ENCODE assay signal across 2 cellular contexts in genomic region chr10:123021517-123021916, GRCh38.
TF ChIP-seq lines count a peak whose summit lies in the region.

No MANE protein-coding gene starts in this region.

TF ChIP-seq in HepG2, 621 proteins besides CTCF, POLR2A, EP300 and RAD21 (continues in another document):
- 0 out of 2 replicates have a peak, but pooled peaks have one; percentile 32 for TF ChIP-seq RARA (CRISPR knock-in tag; IDR thresholded peaks at IDR 0.05)
- 0 out of 2 replicates have a peak, but pooled peaks have one; percentile 8 for TF ChIP-seq ISL2 (CRISPR knock-in tag; IDR thresholded peaks at IDR 0.05)
- no peak for TF ChIP-seq GLMP (CRISPR knock-in tag; IDR thresholded peaks at IDR 0.05; ENCODE audit: borderline replicate concordance)
- no peak for TF ChIP-seq SMARCE1 (IDR thresholded peaks at IDR 0.05; ENCODE audit: borderline replicate concordance)
- peak; percentile 22; the same call in 1 of the 2 replicates for TF ChIP-seq SAP130 (CRISPR knock-in tag; IDR thresholded peaks at IDR 0.05; ENCODE audit: low read depth)
- peak; percentile 25 for TF ChIP-seq CREM (IDR thresholded peaks at IDR 0.05)
- TF ChIP-seq CREM (CRISPR knock-in tag; IDR thresholded peaks at IDR 0.05) = no peak
- peak; percentile 28; the same call in 1 of the 2 replicates for TF ChIP-seq SMC3 (IDR thresholded peaks at IDR 0.05; ENCODE audit: low read length)
- TF ChIP-seq SALL1 (CRISPR knock-in tag; IDR thresholded peaks at IDR 0.05) = peak; percentile 16; the same call in 1 of the 2 replicates
- no peak for TF ChIP-seq SKI (IDR thresholded peaks at IDR 0.05; ENCODE audit: partially characterized antibody)
- TF ChIP-seq ARID3A (IDR thresholded peaks at IDR 0.05; ENCODE audit: low read depth, low read length) = peak; percentile 70
- peak; percentile 20; the same call in 1 of the 2 replicates for TF ChIP-seq MED1 (CRISPR knock-in tag; IDR thresholded peaks at IDR 0.05)
- TF ChIP-seq ARID5B (CRISPR knock-in tag; IDR thresholded peaks at IDR 0.05) = peak; percentile 30; the same call in 1 of the 2 replicates
- peak; percentile 35; the same call in 1 of the 2 replicates for TF ChIP-seq GATAD2A (CRISPR knock-in tag; IDR thresholded peaks at IDR 0.05)
- 0 out of 2 replicates have a peak, but pooled peaks have one; percentile 11 for TF ChIP-seq ZBTB43 (CRISPR knock-in tag; conservative IDR thresholded peaks at IDR 0.05)
- no peak for TF ChIP-seq SNAI1 (CRISPR knock-in tag; IDR thresholded peaks at IDR 0.05; ENCODE audit: borderline replicate concordance)
- TF ChIP-seq FOXP4 (CRISPR knock-in tag; IDR thresholded peaks at IDR 0.05) = 0 out of 2 replicates have a peak, but pooled peaks have one; percentile 36
- peak; percentile 96 for TF ChIP-seq MIXL1 (CRISPR knock-in tag; IDR thresholded peaks at IDR 0.05)
- TF ChIP-seq ZNF652 (CRISPR knock-in tag; IDR thresholded peaks at IDR 0.05; ENCODE audit: borderline replicate concordance, low read depth) = peak; percentile 66; the same call in 1 of the 2 replicates

TF ChIP-seq in WTC11, 78 proteins besides CTCF, POLR2A, EP300 and RAD21:
- TF ChIP-seq ZSCAN18 (CRISPR knock-in tag; IDR thresholded peaks at IDR 0.05) = no peak
- TF ChIP-seq FOXP1 (CRISPR knock-in tag; IDR thresholded peaks at IDR 0.05; ENCODE audit: borderline replicate concordance) = no peak
- no peak for TF ChIP-seq ETV6 (CRISPR knock-in tag; IDR thresholded peaks at IDR 0.05)
- TF ChIP-seq ATF3 (CRISPR knock-in tag; conservative IDR thresholded peaks at IDR 0.05) = no peak
- no peak for TF ChIP-seq ERG (CRISPR knock-in tag; IDR thresholded peaks at IDR 0.05)
